12 cellular contexts compared by ENCODE assay signal in the genomic region with DNA sequence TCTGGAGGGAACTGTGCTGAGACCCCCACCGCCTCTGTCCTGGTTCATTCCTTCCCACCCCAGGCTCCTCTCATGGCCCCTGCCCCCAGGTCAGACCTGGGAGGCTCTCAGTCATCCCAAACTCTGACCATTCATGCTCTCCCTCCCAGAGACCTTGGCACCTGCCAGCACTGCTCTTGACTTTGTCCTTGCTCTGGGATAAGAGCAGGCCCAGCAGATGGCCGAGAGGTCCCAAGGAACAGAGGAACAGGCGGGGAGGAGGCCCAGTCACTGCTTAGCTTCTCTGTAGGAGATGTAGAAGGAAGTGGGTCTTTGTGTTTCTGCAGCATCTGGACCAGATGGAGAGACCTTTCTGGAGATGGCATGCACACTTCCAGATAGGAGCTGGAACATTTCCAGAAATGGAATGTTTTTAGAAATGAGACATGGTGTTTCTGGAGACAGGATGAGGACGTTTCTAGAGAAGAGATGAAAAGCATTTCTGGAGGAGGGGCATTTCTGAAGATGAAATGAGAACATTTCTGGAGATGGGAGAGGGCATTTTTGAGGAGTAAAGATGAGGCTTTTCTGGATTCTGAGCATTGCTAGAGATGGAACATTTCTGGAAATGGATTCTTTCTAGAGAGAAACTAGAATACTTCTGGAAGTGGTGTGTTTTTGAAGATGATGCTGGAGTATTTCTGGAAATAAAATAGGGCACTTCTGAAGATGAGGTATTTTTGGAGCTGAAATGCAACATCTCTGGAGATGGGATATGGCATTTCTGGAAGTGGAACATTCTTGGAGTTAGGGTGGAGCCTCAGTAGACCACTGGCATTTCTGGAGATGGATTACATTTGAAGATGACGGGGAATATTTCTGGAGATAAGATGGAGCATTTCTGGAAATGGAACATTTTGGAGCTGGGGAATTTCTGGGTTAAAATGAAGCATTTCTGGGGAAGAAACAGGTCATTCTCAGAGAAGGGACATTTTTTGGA. TPM values are rescaled to one million over a fixed set of nuclear protein-coding genes. Genes with fewer than 3 reads are reported as not detected.
DNase-seq lines count a peak whose midpoint lies in the region; ATAC-seq, FAIRE-seq and TF ChIP-seq lines count a peak whose summit lies in the region.
"Had no signal": no experiment of that assay in that cellular context is flagged by ENCODE, and none has a peak within 500 bp of the region (broad histone marks: within the 10 kb centered on the region; RNA-seq: fewer than 3 reads in every experiment).

No MANE protein-coding gene starts in this region.

- peak overlapping the region in 8 of 11 experiments; percentile 58 to 78 (median 70); a peak in 11 of 22 replicates for H3K9ac ChIP-seq in BLaER1 treated with 17β-estradiol and CSF1 and Interleukin-3, amounts not matched to agents 10 nM and 100 nM

- H3K27me3 Mint-ChIP-seq in brain: peaks cover 3% of the 10 kb centered on the region
- H3K27me3 Mint-ChIP-seq in nephron (ENCODE audit: low read depth): peaks cover 4% of the 10 kb centered on the region

- DNase-seq in GM19239 (ENCODE audit: insufficient read length, low spot score) (no peak), NCI-H146 treated with DMSO at 0.1 percent for 48 hours (lab: John Stamatoyannopoulos, UW; ENCODE audit: unreplicated experiment) (no peak), NCI-H2107 (lab: John Stamatoyannopoulos, UW) (no peak)
- DNase-seq: NCI-H2081; stimulated activated CD4-positive, alpha-beta T cell treated with anti-CD3 and anti-CD28 coated beads, Interleukin-2, amount 100 ng/mL, for 24 hours had no signal

- H3K9me3 ChIP-seq in BLaER1 treated with 17β-estradiol and CSF1 and Interleukin-3, amounts not matched to agents 10 nM and 100 nM (replicated peaks in 1 of 11): no peaks in the 10 kb centered on the region

- no peak overlapping the region for H3K4me3 ChIP-seq in BLaER1 treated with 17β-estradiol and CSF1 and Interleukin-3, amounts not matched to agents 10 nM and 100 nM

- ATAC-seq in GM18907 (IDR thresholded peaks at IDR 0.05; ENCODE audit: unreplicated experiment): no peak
- ATAC-seq: WTC11 had no signal

- H3K27ac ChIP-seq in BLaER1 treated with 17β-estradiol and CSF1 and Interleukin-3, amounts not matched to agents 10 nM and 100 nM: peak overlapping the region in 7 of 11 experiments; percentile 28 to 84 (median 78); a peak in 10 of 22 replicates
- H3K27ac ChIP-seq: HL-60 had no signal

- no peaks in the 10 kb centered on the region for H3K27me3 ChIP-seq in BLaER1 treated with 17β-estradiol and CSF1 and Interleukin-3, amounts not matched to agents 10 nM and 100 nM

- peak; percentile 21 for FAIRE-seq in GM19239 (lab: Jason Lieb, UNC)
- FAIRE-seq: H54 had no signal

- H3K9me3 Mint-ChIP-seq in brain (peaks cover 0 to 2% (median 0%) of the 10 kb centered on the region in 5 experiments), nephron (no peaks in the 10 kb centered on the region)
- H3K9me3 Mint-ChIP-seq: WTC11 had no signal

- H3K4me1 ChIP-seq in BLaER1 treated with 17β-estradiol and CSF1 and Interleukin-3, amounts not matched to agents 10 nM and 100 nM: peaks cover 43 to 100% (median 97%) of the 10 kb centered on the region in 10 experiments

- TF ChIP-seq CTCF in brain (conservative IDR thresholded peaks at IDR 0.05): no peak
- TF ChIP-seq CTCF in nephron (IDR thresholded peaks at IDR 0.05; ENCODE audit: unreplicated experiment in 3 of 3): no peak

- peak overlapping the region; percentile 20 to 98 (median 93); a peak in 18 of 22 replicates for H3K4me2 ChIP-seq in BLaER1 treated with 17β-estradiol and CSF1 and Interleukin-3, amounts not matched to agents 10 nM and 100 nM

- H3K4me1 Mint-ChIP-seq in brain (peaks cover 89% of the 10 kb centered on the region), nephron (peaks cover 40% of the 10 kb centered on the region)

- H4K20me1 ChIP-seq in BLaER1 treated with 17β-estradiol and CSF1 and Interleukin-3, amounts not matched to agents 10 nM and 100 nM: peaks cover 64 to 99% (median 93%) of the 10 kb centered on the region in 11 experiments; a peak in 21 of 22 replicates

- H3K36me3 ChIP-seq in BLaER1 treated with 17β-estradiol and CSF1 and Interleukin-3, amounts not matched to agents 10 nM and 100 nM: peaks cover 0 to 20% (median 13%) of the 10 kb centered on the region in 11 experiments; a peak in 12 of 22 replicates

- peaks cover 11% of the 10 kb centered on the region for H3K36me3 Mint-ChIP-seq in brain
- no peaks in the 10 kb centered on the region for H3K36me3 Mint-ChIP-seq in nephron (ENCODE audit: low read depth)
- H3K36me3 Mint-ChIP-seq: WTC11 had no signal

- peak overlapping the region; percentile 2 to 17 (median 5) for H3K4me3 Mint-ChIP-seq in brain
- H3K4me3 Mint-ChIP-seq in nephron: peak overlapping the region in 2 of 3 experiments; percentile 2 to 46
- H3K4me3 Mint-ChIP-seq: WTC11 had no signal

- H3K27ac Mint-ChIP-seq in brain (peak overlapping the region; percentile 57 to 86 (median 77)), nephron (peak overlapping the region; percentile 51 to 85 (median 71))
- H3K27ac Mint-ChIP-seq: WTC11 had no signal

RNA-seq across cellular contexts. Expression of a gene that starts 55.2 kb away (rescaled TPM):
- polyA plus RNA-seq in brain (ENCODE audit: insufficient read depth, low read depth, low replicate concordance): 22.1 TPM
